16 cellular contexts compared by ENCODE assay signal in the genomic region with DNA sequence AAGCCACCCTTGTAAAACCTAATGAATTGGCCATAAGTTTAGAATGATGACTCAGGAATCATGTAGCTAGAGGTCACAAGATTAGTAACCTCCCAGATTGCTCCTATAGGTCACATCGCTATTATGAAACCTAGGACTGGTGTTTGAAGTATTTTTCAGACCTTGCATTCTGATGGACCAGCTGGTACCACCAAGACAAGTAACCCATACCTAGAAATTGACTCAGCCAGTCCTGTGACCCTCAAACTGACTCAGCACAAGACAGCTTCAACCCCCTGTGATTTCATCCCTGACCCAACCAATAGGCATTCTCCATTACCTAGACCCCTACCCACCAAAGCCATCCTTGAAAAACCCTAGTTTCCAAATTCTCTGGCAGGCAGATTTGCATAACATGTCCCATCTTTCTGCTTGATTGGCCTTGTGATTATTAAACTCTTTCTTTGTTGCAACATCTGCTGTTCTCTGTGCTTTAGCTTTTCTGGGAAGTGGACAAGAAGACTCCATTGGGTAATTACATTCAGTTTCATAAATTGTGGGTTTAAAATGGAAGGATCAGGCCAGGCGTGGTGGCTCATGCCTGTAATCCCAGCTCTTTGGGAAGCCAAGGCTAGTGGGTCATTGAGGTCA.
"Had no signal": no experiment of that assay in that cellular context is flagged by ENCODE, and none has a peak within 500 bp of the region (broad histone marks: within the 10 kb centered on the region; RNA-seq: fewer than 3 reads in every experiment).

No MANE protein-coding gene starts in this region.

- H3K27me3 ChIP-seq: gastrocnemius medialis, sigmoid colon, suprapubic skin, upper lobe of left lung had no signal

- H3K4me1 ChIP-seq: sigmoid colon, suprapubic skin, upper lobe of left lung had no signal

- H3K36me3 ChIP-seq: gastrocnemius medialis, sigmoid colon, suprapubic skin, upper lobe of left lung had no signal

- DNase-seq: activated CD4-positive, alpha-beta T cell treated with anti-CD3 and anti-CD28 coated beads, Interleukin-2, amount 10 ng/mL, durations not matched to agents 24 days and 14 days; activated naive CD4-positive, alpha-beta T cell treated with anti-CD3 and anti-CD28 coated beads, Interleukin-2, amount 50 U/mL, for 16 hours; amniotic stem cell; cerebellar nuclear complex; dermis blood vessel endothelial cell; endodermal cell; gastrocnemius medialis; kidney; sigmoid colon; stimulated activated CD4-positive, alpha-beta T cell treated with anti-CD3 and anti-CD28 coated beads, Interleukin-2, amount 100 ng/mL, for 48 hours; stimulated activated CD8-positive, alpha-beta memory T cell treated with anti-CD3 and anti-CD28 coated beads, Interleukin-4, amount 100 ng/mL, for 48 hours; stimulated activated naive CD8-positive, alpha-beta T cell treated with anti-CD3 and anti-CD28 coated beads, Interleukin-15, Interleukin-2, amounts not matched to agents 100 U/mL and 50 U/mL, for 24 hours; T-helper 1 cell; upper lobe of left lung had no signal

- ATAC-seq: activated T-helper 17 cell treated with anti-CD3 and anti-CD28 coated beads, Interleukin-2, amount 50 U/mL, for 72 hours; gastrocnemius medialis; stimulated activated naive CD8-positive, alpha-beta T cell treated with anti-CD3 and anti-CD28 coated beads, Interleukin-15, Interleukin-2, amounts not matched to agents 100 U/mL and 50 U/mL, for 24 hours had no signal

- H3K27ac ChIP-seq: gastrocnemius medialis, sigmoid colon, suprapubic skin, upper lobe of left lung had no signal

- H3K9me3 ChIP-seq: gastrocnemius medialis, sigmoid colon, suprapubic skin, upper lobe of left lung had no signal

- H3K4me3 ChIP-seq: gastrocnemius medialis, sigmoid colon, suprapubic skin, upper lobe of left lung had no signal
